Comparison of ENCODE assay signal across 9 cellular contexts in genomic region chr21:28781602-28782274, GRCh38.
A peak's percentile ranks its signal among the peaks of the same experiment; 100 is the strongest.
DNase-seq lines count a peak whose midpoint lies in the region; ATAC-seq and TF ChIP-seq lines count a peak whose summit lies in the region.
"Had no signal": no experiment of that assay in that cellular context is flagged by ENCODE, and none has a peak within 500 bp of the region (broad histone marks: within the 10 kb centered on the region; RNA-seq: fewer than 3 reads in every experiment).

No MANE protein-coding gene starts in this region.

- no peak overlapping the region for H3K27ac ChIP-seq in OCI-LY3 (ENCODE audit: low read length)
- no peak overlapping the region for H3K27ac ChIP-seq in esophagus muscularis mucosa (replicated peaks in 1 of 4)

- TF ChIP-seq EP300 in esophagus muscularis mucosa (IDR thresholded peaks at IDR 0.05): no peak

- TF ChIP-seq POLR2A in esophagus muscularis mucosa (IDR thresholded peaks at IDR 0.05; ENCODE audit: low read depth): no peak

- H3K4me3 Mint-ChIP-seq in Caco-2 (ENCODE audit: unreplicated experiment): no peak overlapping the region
- H3K4me3 Mint-ChIP-seq: stimulated activated naive CD8-positive, alpha-beta T cell treated with anti-CD3 and anti-CD28 coated beads, Interleukin-15, Interleukin-2, amounts not matched to agents 100 ng/mL and 50 ng/mL, for 24 hours had no signal

- no TSS peak for BruUV-seq in Caco-2 (replicated peaks; lab: Mats Ljungman, UMichigan)

- intact Hi-C loops in Caco-2 (cut with micrococcal nuclease; ENCODE audit: unreplicated experiment) (no loop called here), esophagus muscularis mucosa (cut with DNase I) (no loop called here)

- no peak overlapping the region for H3K4me2 ChIP-seq in OCI-LY3 (ENCODE audit: low read length)

- peak; percentile 83 for ATAC-seq in GM19351 (IDR thresholded peaks at IDR 0.05; ENCODE audit: unreplicated experiment)

- H3K4me1 Mint-ChIP-seq in Caco-2 (ENCODE audit: low read depth, unreplicated experiment): no peaks in the 10 kb centered on the region

- H3K36me3 Mint-ChIP-seq in Caco-2 (ENCODE audit: insufficient read depth, unreplicated experiment): no peaks in the 10 kb centered on the region

- H3K4me1 ChIP-seq in Caco-2 (no peaks in the 10 kb centered on the region), OCI-LY3 (ENCODE audit: low read length) (no peaks in the 10 kb centered on the region), esophagus muscularis mucosa (no peaks in the 10 kb centered on the region)

- DNase-seq in Caco-2 (peak in 1 of 2 experiments; percentile 42), iris pigment epithelial cell (ENCODE audit: low read depth) (peak; percentile 58), esophagus muscularis mucosa (ENCODE audit: extremely low spot score) (no peak), HK-2 (ENCODE audit: unreplicated experiment) (no peak), UCSD-AML1 (lab: John Stamatoyannopoulos, UW; ENCODE audit: unreplicated experiment) (no peak)
- DNase-seq in activated effector memory CD4-positive, alpha-beta T cell treated with Interleukin-2 at 50 U/mL for 16 hours: no peak

- H3K9me3 ChIP-seq in Caco-2 (no peaks in the 10 kb centered on the region), OCI-LY3 (ENCODE audit: insufficient read depth, low read length) (no peaks in the 10 kb centered on the region), esophagus muscularis mucosa (peaks cover 0 to 4% (median 0%) of the 10 kb centered on the region in 4 donors)

- H4K20me1 ChIP-seq in OCI-LY3 (ENCODE audit: insufficient read depth, low read length): no peaks in the 10 kb centered on the region

- peaks cover 10% of the 10 kb centered on the region for H3K9me3 Mint-ChIP-seq in Caco-2 (ENCODE audit: unreplicated experiment)

- H3K36me3 ChIP-seq in Caco-2 (ENCODE audit: control insufficient read depth, insufficient read depth, low read length): no peaks in the 10 kb centered on the region
- no peaks in the 10 kb centered on the region for H3K36me3 ChIP-seq in OCI-LY3 (replicated peaks; ENCODE audit: low read depth, low read length)
- no peaks in the 10 kb centered on the region for H3K36me3 ChIP-seq in esophagus muscularis mucosa

- TF ChIP-seq CTCF in Caco-2 (IDR thresholded peaks at IDR 0.05; ENCODE audit: insufficient read depth in 1 of 2, low read depth in 1 of 2, low read length in 1 of 2, severe bottlenecking in 1 of 2, unreplicated experiment in 1 of 2): peak; percentile 39 to 41
- TF ChIP-seq CTCF in OCI-LY3 (IDR thresholded peaks at IDR 0.05; ENCODE audit: low read depth, low read length): peak; percentile 24; the same call in 1 of the 2 replicates
- peak in 1 of 3 experiments; percentile 37 for TF ChIP-seq CTCF in esophagus muscularis mucosa (IDR thresholded peaks at IDR 0.05)

- no peak overlapping the region for H3K9ac ChIP-seq in OCI-LY3 (ENCODE audit: low read length)

- no peaks in the 10 kb centered on the region for H3K79me2 ChIP-seq in OCI-LY3 (ENCODE audit: low read length)

- H3K27me3 Mint-ChIP-seq in Caco-2 (ENCODE audit: insufficient read depth, unreplicated experiment): peaks cover 8% of the 10 kb centered on the region
- H3K27me3 Mint-ChIP-seq: stimulated activated naive CD8-positive, alpha-beta T cell treated with anti-CD3 and anti-CD28 coated beads, Interleukin-15, Interleukin-2, amounts not matched to agents 100 ng/mL and 50 ng/mL, for 24 hours had no signal

- H2AFZ ChIP-seq in OCI-LY3 (ENCODE audit: low read depth, low read length): no peak overlapping the region

- H3K27ac Mint-ChIP-seq in Caco-2 (ENCODE audit: unreplicated experiment): no peak overlapping the region
- H3K27ac Mint-ChIP-seq: stimulated activated naive CD8-positive, alpha-beta T cell treated with anti-CD3 and anti-CD28 coated beads, Interleukin-15, Interleukin-2, amounts not matched to agents 100 ng/mL and 50 ng/mL, for 24 hours had no signal

- H3K27me3 ChIP-seq in Caco-2 (replicated peaks; ENCODE audit: control insufficient read depth, insufficient read depth, low read length): no peaks in the 10 kb centered on the region
- no peaks in the 10 kb centered on the region for H3K27me3 ChIP-seq in OCI-LY3 (ENCODE audit: low read depth, low read length)
- no peaks in the 10 kb centered on the region for H3K27me3 ChIP-seq in esophagus muscularis mucosa

- POLR2A ChIA-PET in Caco-2 (lab: Charles Lee): no interaction called here

- CTCF ChIA-PET in Caco-2 (lab: Charles Lee): no interaction called here

- H3K4me3 ChIP-seq in Caco-2 (ENCODE audit: low read depth, low read length) (no peak overlapping the region), OCI-LY3 (ENCODE audit: low read length) (no peak overlapping the region), esophagus muscularis mucosa (no peak overlapping the region)
